In the genomic region with DNA sequence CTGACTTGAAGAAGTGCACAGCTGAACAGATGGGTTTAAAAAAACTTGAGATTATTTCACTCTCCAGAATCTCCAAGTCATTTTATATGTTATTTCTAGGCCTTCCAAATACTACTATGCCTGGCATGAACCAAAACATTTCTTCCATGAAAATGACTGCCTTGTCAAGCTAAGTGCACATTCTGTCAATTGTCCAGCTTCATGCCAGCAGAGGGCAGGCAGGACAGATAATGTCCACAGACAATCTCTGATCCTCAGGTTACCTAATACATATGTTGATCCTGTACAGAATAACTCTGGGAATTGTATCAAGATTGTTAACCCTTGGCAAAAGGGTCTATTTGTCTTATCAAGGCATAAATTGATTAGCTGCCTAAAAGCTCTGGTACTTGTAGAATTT, we compare ENCODE assay signal across 13 cellular contexts.
DNase-seq lines count a peak whose midpoint lies in the region; ATAC-seq and TF ChIP-seq lines count a peak whose summit lies in the region.
"Had no signal": no experiment of that assay in that cellular context is flagged by ENCODE, and none has a peak within 500 bp of the region (broad histone marks: within the 10 kb centered on the region; RNA-seq: fewer than 3 reads in every experiment).

No MANE protein-coding gene starts in this region.

- no peaks in the 10 kb centered on the region for H3K27me3 Mint-ChIP-seq in neural crest cell (ENCODE audit: low read depth)
- H3K27me3 Mint-ChIP-seq: CD4-positive, CD25-positive, alpha-beta regulatory T cell had no signal

- no peaks in the 10 kb centered on the region for H3K36me3 Mint-ChIP-seq in neural crest cell (ENCODE audit: low read depth)
- H3K36me3 Mint-ChIP-seq: CD4-positive, CD25-positive, alpha-beta regulatory T cell had no signal

- no peaks in the 10 kb centered on the region for H3K36me3 ChIP-seq in IMR-90 (ENCODE audit: control insufficient read depth, insufficient read depth, low read length)
- H3K36me3 ChIP-seq in left ventricle myocardium inferior: no peaks in the 10 kb centered on the region
- H3K36me3 ChIP-seq: heart left ventricle, suprapubic skin had no signal

- H2AFZ ChIP-seq in IMR-90 (replicated peaks; ENCODE audit: low read length, poor library complexity): no peak overlapping the region

- no peaks in the 10 kb centered on the region for H3K4me1 Mint-ChIP-seq in neural crest cell
- H3K4me1 Mint-ChIP-seq: CD4-positive, CD25-positive, alpha-beta regulatory T cell had no signal

- TF ChIP-seq POLR2A in IMR-90 (IDR thresholded peaks at IDR 0.05; ENCODE audit: low read depth, low read length): no peak

- H4K5ac ChIP-seq in IMR-90 (ENCODE audit: low read depth, low read length): no peak overlapping the region

- peak; percentile 20; the same call in 1 of the 2 replicates for TF ChIP-seq CTCF in IMR-90 (conservative IDR thresholded peaks at IDR 0.05; ENCODE audit: low read depth, low read length)
- TF ChIP-seq CTCF in cardiac fibroblast (IDR thresholded peaks at IDR 0.05; ENCODE audit: low read depth, low read length): peak; percentile 22
- TF ChIP-seq CTCF in neural crest cell (conservative IDR thresholded peaks at IDR 0.05): peak; percentile 12
- no peak for TF ChIP-seq CTCF in left ventricle myocardium inferior (IDR thresholded peaks at IDR 0.05; ENCODE audit: borderline replicate concordance)

- H3K4me1 ChIP-seq in IMR-90 (ENCODE audit: control insufficient read depth, insufficient read depth, low read length): no peaks in the 10 kb centered on the region
- H3K4me1 ChIP-seq in left ventricle myocardium inferior: no peaks in the 10 kb centered on the region
- H3K4me1 ChIP-seq: heart left ventricle, suprapubic skin had no signal

- no peak overlapping the region for H2AK5ac ChIP-seq in IMR-90 (ENCODE audit: low read depth, low read length)

- no peak overlapping the region for H3K27ac ChIP-seq in IMR-90 (ENCODE audit: insufficient read depth, low read length)
- H3K27ac ChIP-seq in left ventricle myocardium inferior (replicated peaks): no peak overlapping the region
- H3K27ac ChIP-seq: heart left ventricle, suprapubic skin had no signal

- H3K9me3 ChIP-seq in IMR-90 (ENCODE audit: control insufficient read depth, insufficient read depth, low read length): peaks cover 2% of the 10 kb centered on the region; the same call in 1 of the 2 replicates
- peaks cover 19% of the 10 kb centered on the region for H3K9me3 ChIP-seq in left ventricle myocardium inferior (replicated peaks)
- H3K9me3 ChIP-seq: suprapubic skin had no signal

- H3K4me3 Mint-ChIP-seq in neural crest cell: no peak overlapping the region
- H3K4me3 Mint-ChIP-seq: CD4-positive, CD25-positive, alpha-beta regulatory T cell; WTC11 had no signal

- H3K9ac ChIP-seq in IMR-90 (ENCODE audit: low read depth, low read length): no peak overlapping the region

- H3K9me3 Mint-ChIP-seq in neural crest cell: peaks cover 16% of the 10 kb centered on the region

- CTCF ChIA-PET in IMR-90 (lab: Yijun Ruan, JAX): interaction anchor here (1.3 to 1.7 kb wide), 2 partner anchors 19 to 151 kb away, joined by 3 to 4 read pairs; no protein-coding TSS in a partner anchor

- no peak overlapping the region for H3K56ac ChIP-seq in IMR-90 (ENCODE audit: extremely low read depth, insufficient read depth, low read length)

- no peak overlapping the region for H4K8ac ChIP-seq in IMR-90 (ENCODE audit: low read depth in 2 of 2, low read length in 2 of 2)

- no peak overlapping the region for H3K23ac ChIP-seq in IMR-90 (ENCODE audit: low read depth, low read length)

- intact Hi-C loops in IMR-90 (cut with micrococcal nuclease): loop anchor here (5.0 kb wide), 1 partner anchor 730 kb away; no protein-coding TSS in a partner anchor
- intact Hi-C loops in left ventricle myocardium inferior (cut with micrococcal nuclease): no loop called here

- H3K4me3 ChIP-seq in IMR-90 (ENCODE audit: insufficient read depth, low read depth, low read length): no peak overlapping the region
- no peak overlapping the region for H3K4me3 ChIP-seq in cardiac fibroblast (replicated peaks in 1 of 2; ENCODE audit: low read depth in 2 of 2, low read length in 2 of 2)
- no peak overlapping the region for H3K4me3 ChIP-seq in left ventricle myocardium inferior
- H3K4me3 ChIP-seq: heart left ventricle, suprapubic skin had no signal

- no peak overlapping the region for H3K14ac ChIP-seq in IMR-90 (replicated peaks; ENCODE audit: low read depth, low read length)

- no peak overlapping the region for H2BK120ac ChIP-seq in IMR-90 (ENCODE audit: low read depth, low read length)

- peak; percentile 34 for TF ChIP-seq RAD21 in IMR-90 (IDR thresholded peaks at IDR 0.05; ENCODE audit: low read length)

- ATAC-seq in IMR-90 (ENCODE audit: low read depth) (no peak), HG02885 (IDR thresholded peaks at IDR 0.05; ENCODE audit: poor library complexity, unreplicated experiment) (no peak)
- ATAC-seq: heart left ventricle, left colon, WTC11 had no signal

- no peak overlapping the region for H3K4me2 ChIP-seq in IMR-90 (ENCODE audit: low read depth, low read length)

- BruUV-seq in IMR-90 (replicated peaks; lab: Mats Ljungman, UMichigan): no TSS peak

- H2AK9ac ChIP-seq in IMR-90 (replicated peaks; ENCODE audit: low read depth, low read length, poor library complexity): no peak overlapping the region

- no peak overlapping the region for H2BK15ac ChIP-seq in IMR-90 (ENCODE audit: low read depth, low read length)

- no peak overlapping the region for H2BK20ac ChIP-seq in IMR-90 (ENCODE audit: low read depth, low read length)

- POLR2A ChIA-PET in IMR-90 (lab: Charles Lee; ENCODE audit: unreplicated experiment): interaction anchor here (0.6 kb wide), 1 partner anchor 400 kb away, joined by 7 read pairs; no protein-coding TSS in a partner anchor

- no peak overlapping the region for H3K27ac Mint-ChIP-seq in neural crest cell (ENCODE audit: unreplicated experiment)
- H3K27ac Mint-ChIP-seq: CD4-positive, CD25-positive, alpha-beta regulatory T cell; WTC11 had no signal

- dilution Hi-C loops in IMR-90 (cut with HindIII; ENCODE audit: low sequenced_read_pairs, unreplicated experiment): no loop called here

- H3K27me3 ChIP-seq in IMR-90 (ENCODE audit: control insufficient read depth, insufficient read depth, low read length) (no peaks in the 10 kb centered on the region), left ventricle myocardium inferior (ENCODE audit: low read depth) (no peaks in the 10 kb centered on the region)
- H3K27me3 ChIP-seq: heart left ventricle, suprapubic skin had no signal

- DNase-seq in DMS53 (lab: John Stamatoyannopoulos, UW) (peak; percentile 55), IMR-90 (no peak), cardiac fibroblast (ENCODE audit: low read depth in 2 of 2) (peak; percentile 15 to 27), neural crest cell (ENCODE audit: low read depth, low spot score) (no peak), NCI-H345 (lab: John Stamatoyannopoulos, UW) (no peak), NCI-H510A (lab: John Stamatoyannopoulos, UW) (no peak), left ventricle myocardium inferior (no peak)
- DNase-seq: CD4-positive, CD25-positive, alpha-beta regulatory T cell; heart left ventricle; left colon had no signal

- H2BK5ac ChIP-seq in IMR-90 (ENCODE audit: low read depth, low read length, poor library complexity, severe bottlenecking): no peak overlapping the region

- H3K18ac ChIP-seq in IMR-90 (ENCODE audit: low read depth, low read length): no peak overlapping the region

- H3K9me1 ChIP-seq in IMR-90 (ENCODE audit: insufficient read depth, low read length): no peaks in the 10 kb centered on the region

- H3K79me1 ChIP-seq in IMR-90 (ENCODE audit: low read depth in 1 of 2, low read length in 2 of 2): no peaks in the 10 kb centered on the region

- no peak overlapping the region for H4K91ac ChIP-seq in IMR-90 (ENCODE audit: insufficient read depth, low read depth, low read length)

- H4K20me1 ChIP-seq in IMR-90 (ENCODE audit: insufficient read depth, low read length): no peaks in the 10 kb centered on the region

- in situ Hi-C loops in IMR-90 (cut with MboI; ENCODE audit: low sequenced_read_pairs): no loop called here

- H3K4ac ChIP-seq in IMR-90 (ENCODE audit: low read depth, low read length): no peak overlapping the region

TF ChIP-seq in IMR-90, 13 proteins besides CTCF, POLR2A, EP300 and RAD21:
- TF ChIP-seq MAFK (IDR thresholded peaks at IDR 0.05; ENCODE audit: low read depth, low read length) (no peak), BHLHE40 (IDR thresholded peaks at IDR 0.05; ENCODE audit: low read depth, low read length) (no peak), RCOR1 (IDR thresholded peaks at IDR 0.05; ENCODE audit: insufficient replicate concordance, low read length) (no peak), SMC3 (IDR thresholded peaks at IDR 0.05; ENCODE audit: low read depth, low read length) (no peak), MXI1 (IDR thresholded peaks at IDR 0.05; ENCODE audit: borderline replicate concordance, low read depth, low read length) (no peak), FOS (IDR thresholded peaks at IDR 0.05; ENCODE audit: low read depth, low read length) (no peak), MAZ (IDR thresholded peaks at IDR 0.05; ENCODE audit: borderline replicate concordance, low read depth, low read length) (no peak), RFX5 (IDR thresholded peaks at IDR 0.05; ENCODE audit: low read depth, low read length) (no peak), CEBPB (IDR thresholded peaks at IDR 0.05; ENCODE audit: low read depth, low read length) (no peak), NFE2L2 (IDR thresholded peaks at IDR 0.05; ENCODE audit: low read depth, low read length) (no peak)
- TF ChIP-seq, protein P1, sequence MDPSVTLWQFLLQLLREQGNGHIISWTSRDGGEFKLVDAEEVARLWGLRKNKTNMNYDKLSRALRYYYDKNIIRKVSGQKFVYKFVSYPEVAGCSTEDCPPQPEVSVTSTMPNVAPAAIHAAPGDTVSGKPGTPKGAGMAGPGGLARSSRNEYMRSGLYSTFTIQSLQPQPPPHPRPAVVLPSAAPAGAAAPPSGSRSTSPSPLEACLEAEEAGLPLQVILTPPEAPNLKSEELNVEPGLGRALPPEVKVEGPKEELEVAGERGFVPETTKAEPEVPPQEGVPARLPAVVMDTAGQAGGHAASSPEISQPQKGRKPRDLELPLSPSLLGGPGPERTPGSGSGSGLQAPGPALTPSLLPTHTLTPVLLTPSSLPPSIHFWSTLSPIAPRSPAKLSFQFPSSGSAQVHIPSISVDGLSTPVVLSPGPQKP (IDR thresholded peaks at IDR 0.05; ENCODE audit: borderline replicate concordance, low read depth, low read length): no peak
- TF ChIP-seq, protein P2, sequence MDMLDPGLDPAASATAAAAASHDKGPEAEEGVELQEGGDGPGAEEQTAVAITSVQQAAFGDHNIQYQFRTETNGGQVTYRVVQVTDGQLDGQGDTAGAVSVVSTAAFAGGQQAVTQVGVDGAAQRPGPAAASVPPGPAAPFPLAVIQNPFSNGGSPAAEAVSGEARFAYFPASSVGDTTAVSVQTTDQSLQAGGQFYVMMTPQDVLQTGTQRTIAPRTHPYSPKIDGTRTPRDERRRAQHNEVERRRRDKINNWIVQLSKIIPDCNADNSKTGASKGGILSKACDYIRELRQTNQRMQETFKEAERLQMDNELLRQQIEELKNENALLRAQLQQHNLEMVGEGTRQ (IDR thresholded peaks at IDR 0.05; ENCODE audit: low read depth, low read length): no peak

Comparison
In these comparisons a context has a peak if more than half of its experiments do, and no peak if none do; other contexts are left out.
1. DNase-seq: peak in DMS53 (single experiment) and cardiac fibroblast (2 of 2); none in IMR-90 (single experiment), neural crest cell (single experiment), NCI-H345 (single experiment), NCI-H510A (single experiment) and left ventricle myocardium inferior (single experiment).